In genomic region chr1:47468759-47469404, GRCh38 we compare ENCODE assay signal across 16 cellular contexts. TPM values are rescaled to one million over a fixed set of nuclear protein-coding genes. Genes with fewer than 3 reads are reported as not detected.
DNase-seq lines count a peak whose midpoint lies in the region; FAIRE-seq and TF ChIP-seq lines count a peak whose summit lies in the region.
"Had no signal": no experiment of that assay in that cellular context is flagged by ENCODE, and none has a peak within 500 bp of the region (broad histone marks: within the 10 kb centered on the region; RNA-seq: fewer than 3 reads in every experiment).

No MANE protein-coding gene starts in this region.

- H3K27ac ChIP-seq in H9 (ENCODE audit: insufficient read length, low read depth, low read length) (no peak overlapping the region), H1 (ENCODE audit: low read depth, low read length) (no peak overlapping the region), osteoblast (ENCODE audit: low read depth, low read length) (no peak overlapping the region), coronary artery (no peak overlapping the region)
- H3K27ac ChIP-seq: BLaER1 treated with 17β-estradiol and CSF1 and Interleukin-3, amounts not matched to agents 10 nM and 100 nM had no signal

- H3K4me3 ChIP-seq in H1 (ENCODE audit: extremely low read depth in 1 of 4, insufficient read depth in 2 of 4, low read depth in 3 of 4, low read length in 4 of 4) = no peak overlapping the region; a peak in 1 of 8 replicates
- no peak overlapping the region for H3K4me3 ChIP-seq in osteoblast (ENCODE audit: insufficient read depth, low read length)
- no peak overlapping the region for H3K4me3 ChIP-seq in coronary artery
- H3K4me3 ChIP-seq: BLaER1 treated with 17β-estradiol and CSF1 and Interleukin-3, amounts not matched to agents 10 nM and 100 nM had no signal

- no peak overlapping the region for H3K56ac ChIP-seq in H9 (ENCODE audit: insufficient read length, low read depth, low read length)
- H3K56ac ChIP-seq in H1 (replicated peaks; ENCODE audit: insufficient read length, low read depth, low read length) = no peak overlapping the region

- H3K4ac ChIP-seq in H9 (ENCODE audit: low read depth, low read length) (no peak overlapping the region), H1 (replicated peaks; ENCODE audit: insufficient read length, low read depth, low read length) (no peak overlapping the region)

- H3K4me1 Mint-ChIP-seq in H9 (peaks cover 0 to 5% of the 10 kb centered on the region in 2 experiments; a peak in 2 of 4 replicates), nephron progenitor cell (peaks cover 7% of the 10 kb centered on the region)
- no peaks in the 10 kb centered on the region for H3K4me1 Mint-ChIP-seq in activated CD4-positive, alpha-beta memory T cell treated with anti-CD3 and anti-CD28 coated beads, Interleukin-2, amount 10 ng/mL, durations not matched to agents 7 days and 5 days
- H3K4me1 Mint-ChIP-seq: CD4-positive, CD25-positive, alpha-beta regulatory T cell had no signal

- H3K23ac ChIP-seq in H9 (ENCODE audit: insufficient read length, low read depth, low read length) (no peak overlapping the region), H1 (ENCODE audit: insufficient read length) (no peak overlapping the region)

- H4K91ac ChIP-seq in H9 (ENCODE audit: insufficient read length, low read depth, low read length) (no peak overlapping the region), H1 (replicated peaks; ENCODE audit: insufficient read length, low read length) (no peak overlapping the region)

- H2AFZ ChIP-seq in H9 (ENCODE audit: low read length) (no peak overlapping the region), H1 (ENCODE audit: low read length) (no peak overlapping the region), osteoblast (ENCODE audit: low read length) (no peak overlapping the region)

- H3K79me2 ChIP-seq in H9 (ENCODE audit: insufficient read depth, low read length) = no peaks in the 10 kb centered on the region
- no peaks in the 10 kb centered on the region for H3K79me2 ChIP-seq in H1 (ENCODE audit: control insufficient read depth in 1 of 2, insufficient read depth in 2 of 2, low read length in 2 of 2)
- H3K79me2 ChIP-seq in osteoblast (ENCODE audit: insufficient read depth, low read length) = no peaks in the 10 kb centered on the region

- peaks cover 3% of the 10 kb centered on the region; the same call in 1 of the 2 replicates for H3K27me3 ChIP-seq in H9 (ENCODE audit: insufficient read depth, low read length)
- H3K27me3 ChIP-seq in H1 (replicated peaks in 1 of 4; ENCODE audit: control insufficient read depth in 3 of 4, extremely low read depth in 1 of 4, insufficient read depth in 3 of 4, low read length in 3 of 4) = no peaks in the 10 kb centered on the region
- no peaks in the 10 kb centered on the region for H3K27me3 ChIP-seq in osteoblast (ENCODE audit: insufficient read depth, low read length)
- H3K27me3 ChIP-seq: BLaER1 treated with 17β-estradiol and CSF1 and Interleukin-3, amounts not matched to agents 10 nM and 100 nM had no signal

- H2BK5ac ChIP-seq in H9 (ENCODE audit: insufficient read length, low read length) (no peak overlapping the region), H1 (ENCODE audit: low read depth, low read length) (no peak overlapping the region; the same call in 1 of the 2 replicates)

- no peak for TF ChIP-seq POLR2A in H1 (IDR thresholded peaks at IDR 0.05; ENCODE audit: control extremely low read depth in 1 of 2, low read depth in 2 of 2, low read length in 2 of 2)

- H3K27ac Mint-ChIP-seq in H9 = peak overlapping the region in 2 of 3 experiments; percentile 33 to 69; a peak in 2 of 7 replicates
- no peak overlapping the region for H3K27ac Mint-ChIP-seq in nephron progenitor cell
- H3K27ac Mint-ChIP-seq in activated CD4-positive, alpha-beta memory T cell treated with anti-CD3 and anti-CD28 coated beads, Interleukin-2, amount 10 ng/mL, durations not matched to agents 7 days and 5 days = no peak overlapping the region
- H3K27ac Mint-ChIP-seq: CD4-positive, CD25-positive, alpha-beta regulatory T cell had no signal

- H3K36me3 Mint-ChIP-seq in H9 (ENCODE audit: insufficient read depth in 1 of 3, low read depth in 3 of 3) = no peaks in the 10 kb centered on the region
- H3K36me3 Mint-ChIP-seq in nephron progenitor cell (ENCODE audit: low read depth) = no peaks in the 10 kb centered on the region
- no peaks in the 10 kb centered on the region for H3K36me3 Mint-ChIP-seq in activated CD4-positive, alpha-beta memory T cell treated with anti-CD3 and anti-CD28 coated beads, Interleukin-2, amount 10 ng/mL, durations not matched to agents 7 days and 5 days (ENCODE audit: low read depth)
- H3K36me3 Mint-ChIP-seq: CD4-positive, CD25-positive, alpha-beta regulatory T cell had no signal

- H3K18ac ChIP-seq in H9 (ENCODE audit: insufficient read length, low read depth, low read length) (no peak overlapping the region), H1 (ENCODE audit: extremely low read depth, low read length) (no peak overlapping the region)

- no peak overlapping the region for H2BK12ac ChIP-seq in H9 (ENCODE audit: insufficient read length, low read depth, low read length)
- 0 out of 2 replicates have a peak overlapping the region, but pooled peaks have one; percentile 7 for H2BK12ac ChIP-seq in H1 (ENCODE audit: low read depth, low read length)

- POLR2A ChIA-PET in H1 (lab: Charles Lee; ENCODE audit: partially characterized antibody) = no interaction called here
- POLR2A ChIA-PET in activated CD4-positive, alpha-beta memory T cell treated with anti-CD3 and anti-CD28 coated beads, Interleukin-2, amount 10 ng/mL, durations not matched to agents 7 days and 5 days (lab: Charles Lee) = no interaction called here

- H3K14ac ChIP-seq in H9 (ENCODE audit: insufficient read depth, low read length) = no peak overlapping the region
- no peak overlapping the region for H3K14ac ChIP-seq in H1 (ENCODE audit: insufficient read length)

- H3K4me1 ChIP-seq in H9 (ENCODE audit: insufficient read depth, low read length) (0 out of 2 replicates have a peak, but pooled peaks cover 2% of the 10 kb centered on the region), H1 (replicated peaks in 1 of 4; ENCODE audit: control insufficient read depth in 3 of 4, insufficient read depth in 4 of 4, low read length in 3 of 4) (peaks cover 0 to 7% (median 3%) of the 10 kb centered on the region in 4 experiments; a peak in 3 of 7 replicates), osteoblast (ENCODE audit: insufficient read depth, low read length) (no peaks in the 10 kb centered on the region)
- H3K4me1 ChIP-seq: BLaER1 treated with 17β-estradiol and CSF1 and Interleukin-3, amounts not matched to agents 10 nM and 100 nM had no signal

- H3K4me3 Mint-ChIP-seq in H9 = no peak overlapping the region
- H3K4me3 Mint-ChIP-seq in nephron progenitor cell = no peak overlapping the region
- H3K4me3 Mint-ChIP-seq in activated CD4-positive, alpha-beta memory T cell treated with anti-CD3 and anti-CD28 coated beads, Interleukin-2, amount 10 ng/mL, durations not matched to agents 7 days and 5 days = no peak overlapping the region
- H3K4me3 Mint-ChIP-seq: CD4-positive, CD25-positive, alpha-beta regulatory T cell had no signal

- H3K36me3 ChIP-seq in H1 (ENCODE audit: control insufficient read depth in 2 of 4, insufficient read depth in 4 of 4, low read length in 3 of 4) = no peaks in the 10 kb centered on the region
- no peaks in the 10 kb centered on the region for H3K36me3 ChIP-seq in osteoblast (ENCODE audit: insufficient read depth, low read length)
- H3K36me3 ChIP-seq: BLaER1 treated with 17β-estradiol and CSF1 and Interleukin-3, amounts not matched to agents 10 nM and 100 nM had no signal

- H3T11ph ChIP-seq in H9 (ENCODE audit: low read length) = no peak overlapping the region

- WGBS in H9 (ENCODE audit: extremely low coverage, insufficient read length, low lambda C conversion rate) = no CpG with 5 or more reads among the region's 4 CpGs
- WGBS in H1 (ENCODE audit: extremely low coverage in 1 of 2, insufficient coverage in 1 of 2, insufficient read length in 1 of 2, insufficient replicate concordance in 2 of 2, low coverage in 1 of 2, low lambda C conversion rate in 2 of 2, missing lambda C conversion rate in 1 of 2), 2 experiments = 68% methylated on average over 4 of the region's 4 CpGs; no CpG with 5 or more reads in 1 of the 2 experiments

- H2BK20ac ChIP-seq in H9 (ENCODE audit: low read depth, low read length, poor library complexity, severe bottlenecking) (no peak overlapping the region), H1 (ENCODE audit: low read length) (no peak overlapping the region)

- CTCF ChIA-PET in H1 (lab: Charles Lee; ENCODE audit: partially characterized antibody) = interaction anchor here (1.2 to 2.4 kb wide), 4 partner anchors 8 to 33 kb away, joined by 3 to 7 read pairs (median 4); no protein-coding TSS in a partner anchor
- CTCF ChIA-PET in activated CD4-positive, alpha-beta memory T cell treated with anti-CD3 and anti-CD28 coated beads, Interleukin-2, amount 10 ng/mL, durations not matched to agents 7 days and 5 days (lab: Charles Lee) = no interaction called here

- no peak overlapping the region for H3K4me2 ChIP-seq in H9 (ENCODE audit: insufficient read depth, insufficient read length, low read length)
- no peak overlapping the region for H3K4me2 ChIP-seq in H1 (ENCODE audit: insufficient read depth in 1 of 2, low read depth in 2 of 2, low read length in 2 of 2)
- no peak overlapping the region for H3K4me2 ChIP-seq in osteoblast (ENCODE audit: insufficient read depth, low read length)
- H3K4me2 ChIP-seq: BLaER1 treated with 17β-estradiol and CSF1 and Interleukin-3, amounts not matched to agents 10 nM and 100 nM had no signal

- H3K23me2 ChIP-seq in H9 (ENCODE audit: insufficient read length, low read depth, low read length, poor library complexity, severe bottlenecking) (no peaks in the 10 kb centered on the region), H1 (ENCODE audit: low read depth, low read length) (peaks cover 3% of the 10 kb centered on the region; the same call in 1 of the 2 replicates)

- H3K9ac ChIP-seq in H9 (ENCODE audit: extremely low read depth, insufficient read length, low read length) (no peak overlapping the region), H1 (replicated peaks in 1 of 4; ENCODE audit: extremely low read depth in 1 of 4, low read depth in 3 of 4, low read length in 3 of 4) (no peak overlapping the region)
- H3K9ac ChIP-seq: BLaER1 treated with 17β-estradiol and CSF1 and Interleukin-3, amounts not matched to agents 10 nM and 100 nM had no signal

- H3K79me1 ChIP-seq in H9 (ENCODE audit: insufficient read depth, low read depth, low read length, poor library complexity, severe bottlenecking) = no peaks in the 10 kb centered on the region
- H3K79me1 ChIP-seq in H1 (ENCODE audit: low read depth, low read length) = no peaks in the 10 kb centered on the region

- no peak overlapping the region for H4K5ac ChIP-seq in H9 (ENCODE audit: insufficient read length, low read depth, low read length)
- no peak overlapping the region for H4K5ac ChIP-seq in H1 (ENCODE audit: insufficient read length, low read depth, low read length)

- H4K20me1 ChIP-seq in H9 (ENCODE audit: control insufficient read depth, insufficient read depth, insufficient read length) (no peaks in the 10 kb centered on the region), H1 (replicated peaks in 1 of 2; ENCODE audit: control insufficient read depth in 1 of 2, insufficient read depth in 2 of 2, low read length in 2 of 2) (no peaks in the 10 kb centered on the region), osteoblast (ENCODE audit: insufficient read depth, low read length) (no peaks in the 10 kb centered on the region)
- H4K20me1 ChIP-seq: BLaER1 treated with 17β-estradiol and CSF1 and Interleukin-3, amounts not matched to agents 10 nM and 100 nM had no signal

- H3K27me3 Mint-ChIP-seq in H9 (ENCODE audit: low read depth) (peaks cover 40% of the 10 kb centered on the region), nephron progenitor cell (ENCODE audit: low read depth, poor library complexity) (peaks cover 37% of the 10 kb centered on the region)
- peaks cover 9% of the 10 kb centered on the region for H3K27me3 Mint-ChIP-seq in activated CD4-positive, alpha-beta memory T cell treated with anti-CD3 and anti-CD28 coated beads, Interleukin-2, amount 10 ng/mL, durations not matched to agents 7 days and 5 days

- H2AK5ac ChIP-seq in H9 (ENCODE audit: insufficient read length, low read length) (no peak overlapping the region), H1 (ENCODE audit: low read depth, low read length) (no peak overlapping the region)

- FAIRE-seq in H1 (lab: Jason Lieb, UNC) = no peak
- FAIRE-seq: GM19239, HepG2, HTR-8/SVneo had no signal

- no peaks in the 10 kb centered on the region; a peak in 2 of 5 replicates for H3K9me3 Mint-ChIP-seq in H9
- no peaks in the 10 kb centered on the region for H3K9me3 Mint-ChIP-seq in nephron progenitor cell
- no peaks in the 10 kb centered on the region for H3K9me3 Mint-ChIP-seq in activated CD4-positive, alpha-beta memory T cell treated with anti-CD3 and anti-CD28 coated beads, Interleukin-2, amount 10 ng/mL, durations not matched to agents 7 days and 5 days
- H3K9me3 Mint-ChIP-seq: CD4-positive, CD25-positive, alpha-beta regulatory T cell had no signal

- H3K9me3 ChIP-seq in H9 (ENCODE audit: control insufficient read depth, low read depth, low read length) (no peaks in the 10 kb centered on the region), H1 (ENCODE audit: insufficient read depth in 2 of 2, low read depth in 1 of 2, low read length in 1 of 2) (no peaks in the 10 kb centered on the region), osteoblast (ENCODE audit: low read depth, low read length) (no peaks in the 10 kb centered on the region)
- H3K9me3 ChIP-seq: BLaER1 treated with 17β-estradiol and CSF1 and Interleukin-3, amounts not matched to agents 10 nM and 100 nM had no signal

- H4K8ac ChIP-seq in H9 (replicated peaks; ENCODE audit: insufficient read length, low read depth, low read length) = no peak overlapping the region
- H4K8ac ChIP-seq in H1 (ENCODE audit: extremely low read depth, insufficient read depth, low read length) = no peak overlapping the region

- no peak overlapping the region for H2BK120ac ChIP-seq in H9 (ENCODE audit: low read depth, low read length, poor library complexity, severe bottlenecking)
- no peak overlapping the region for H2BK120ac ChIP-seq in H1 (replicated peaks; ENCODE audit: low read depth, low read length)

- no peak for TF ChIP-seq RAD21 in H1 (IDR thresholded peaks at IDR 0.05 in 1 of 2, conservative IDR thresholded peaks at IDR 0.05 in 1 of 2; ENCODE audit: low read depth in 2 of 2, low read length in 2 of 2)

- no peak overlapping the region for H2BK15ac ChIP-seq in H9 (ENCODE audit: low read depth, low read length)
- no peak overlapping the region for H2BK15ac ChIP-seq in H1 (ENCODE audit: low read length)

- no peak for TF ChIP-seq EP300 in H1 (IDR thresholded peaks at IDR 0.05; ENCODE audit: borderline replicate concordance in 1 of 2, low read depth in 2 of 2, low read length in 2 of 2)

- TF ChIP-seq CTCF in H9 (conservative IDR thresholded peaks at IDR 0.05) (no peak), H1 (IDR thresholded peaks at IDR 0.05; ENCODE audit: control extremely low read depth in 1 of 3, insufficient read depth in 1 of 3, low read depth in 1 of 3, low read length in 3 of 3) (no peak), nephron progenitor cell (IDR thresholded peaks at IDR 0.05) (no peak), osteoblast (IDR thresholded peaks at IDR 0.05; ENCODE audit: extremely low read depth, low read depth, low read length) (no peak), coronary artery (IDR thresholded peaks at IDR 0.05) (no peak)

- DNase-seq in H9 = no peak
- peak; percentile 99 for DNase-seq in NCI-H526 treated with DMSO at 0.1 percent for 48 hours (lab: John Stamatoyannopoulos, UW)
- no peak for DNase-seq in H1 (ENCODE audit: low read depth in 1 of 2, low spot score in 2 of 2)
- peak; percentile 22 for DNase-seq in nephron progenitor cell
- DNase-seq in osteoblast (ENCODE audit: insufficient read length, low spot score, missing footprints) = no peak
- no peak for DNase-seq in coronary artery (ENCODE audit: low spot score)
- no peak for DNase-seq in activated CD4-positive, alpha-beta memory T cell treated with anti-CD3 and anti-CD28 coated beads, Interleukin-2, amount 10 ng/mL, durations not matched to agents 7 days and 5 days
- DNase-seq: ACHN; CD4-positive, CD25-positive, alpha-beta regulatory T cell; GF-D8; H7 had no signal

RNA-seq across cellular contexts. Expression of gene FOXD2, which starts 31.0 kb away (rescaled TPM):
- 0.07 TPM in 1 of 2 replicates, not detected in the other for total RNA-seq in H9 (2021)
- not detected in 2 replicates for total RNA-seq in H1 (2021; fragmentation: NEBNext Ultra II Directional; extraction: Animal tissue kit (Norgen Biotek cat#: 25700))
- not detected in 2 replicates for polyA plus RNA-seq in H1 (2011; rRNA removed)
- polyA plus RNA-seq in H1 (2011; cell fraction: cytosol; rRNA removed) = not detected
- polyA plus RNA-seq in H1 (2011; cell fraction: nucleus; rRNA removed) = not detected
- polyA plus RNA-seq in H1 (2012, experiment 1 of 2) = 0.04 TPM in 1 of 4 replicates, not detected in the others
- not detected for polyA plus RNA-seq in H1 (2012, experiment 2 of 2)
- polyA plus RNA-seq in H1 (2013, experiment 1 of 2) = under 0.01 TPM
- not detected for polyA plus RNA-seq in H1 (2013, experiment 2 of 2)
- 0.02 TPM in 1 of 2 replicates, not detected in the other for polyA minus RNA-seq in H1 (2011; rRNA and poly(A)+ RNA removed)
- not detected for polyA minus RNA-seq in H1 (2011; cell fraction: cytosol; rRNA and poly(A)+ RNA removed)
- polyA minus RNA-seq in H1 (2011; cell fraction: nucleus; rRNA and poly(A)+ RNA removed) = not detected
- total RNA-seq in osteoblast = 0.59 and 0.72 TPM in 2 replicates
- total RNA-seq in activated CD4-positive, alpha-beta memory T cell treated with anti-CD3 and anti-CD28 coated beads, Interleukin-2, amount 10 ng/mL, durations not matched to agents 7 days and 5 days = under 1 TPM; 0.65 to 0.68 TPM

RNA-seq across cellular contexts. Expression of gene FOXE3, which starts 52.8 kb away (rescaled TPM):
- total RNA-seq in H9 (2021) (0.11 and 0.15 TPM in 2 replicates), osteoblast (not detected in 2 replicates)
- 0.27 TPM in 1 of 2 replicates, not detected in the other for total RNA-seq in H1 (2021; fragmentation: NEBNext Ultra II Directional; extraction: Animal tissue kit (Norgen Biotek cat#: 25700))
- polyA plus RNA-seq in H1 (2011; rRNA removed) = 0.18 and 0.22 TPM in 2 replicates
- 0.04 TPM for polyA plus RNA-seq in H1 (2011; cell fraction: cytosol; rRNA removed)
- 0.10 TPM for polyA plus RNA-seq in H1 (2011; cell fraction: nucleus; rRNA removed)
- polyA plus RNA-seq in H1 (2012, experiment 1 of 2) = 0.25 to 0.52 TPM (median 0.38 TPM) in 4 replicates
- polyA plus RNA-seq in H1 (2012, experiment 2 of 2) = 0.26 TPM
- 0.10 TPM for polyA plus RNA-seq in H1 (2013, experiment 1 of 2)
- 0.17 TPM for polyA plus RNA-seq in H1 (2013, experiment 2 of 2)
- polyA minus RNA-seq in H1 (2011; rRNA and poly(A)+ RNA removed) = 0.17 TPM in 1 of 2 replicates, not detected in the other
- polyA minus RNA-seq in H1 (2011; cell fraction: cytosol; rRNA and poly(A)+ RNA removed) = not detected
- polyA minus RNA-seq in H1 (2011; cell fraction: nucleus; rRNA and poly(A)+ RNA removed) = not detected
- not detected for total RNA-seq in activated CD4-positive, alpha-beta memory T cell treated with anti-CD3 and anti-CD28 coated beads, Interleukin-2, amount 10 ng/mL, durations not matched to agents 7 days and 5 days
- total RNA-seq: A172; CD4-positive, CD25-positive, alpha-beta regulatory T cell; HepG2 had no signal
- polyA plus RNA-seq: CD4-positive, CD25-positive, alpha-beta regulatory T cell; HepG2 had no signal

Comparison
In these comparisons a context has a peak if more than half of its experiments do, and no peak if none do; other contexts are left out.
1. DNase-seq: peak in NCI-H526 treated with DMSO at 0.1 percent for 48 hours (single experiment) and nephron progenitor cell (single experiment); none in H9 (single experiment), H1 (0 of 2), osteoblast (single experiment), coronary artery (single experiment) and activated CD4-positive, alpha-beta memory T cell treated with anti-CD3 and anti-CD28 coated beads, Interleukin-2, amount 10 ng/mL, durations not matched to agents 7 days and 5 days (single experiment).
2. H3K27ac Mint-ChIP-seq: peak in H9 (2 of 3); none in nephron progenitor cell (single experiment) and activated CD4-positive, alpha-beta memory T cell treated with anti-CD3 and anti-CD28 coated beads, Interleukin-2, amount 10 ng/mL, durations not matched to agents 7 days and 5 days (single experiment).